8 cellular contexts compared by ENCODE assay signal in the genomic region with DNA sequence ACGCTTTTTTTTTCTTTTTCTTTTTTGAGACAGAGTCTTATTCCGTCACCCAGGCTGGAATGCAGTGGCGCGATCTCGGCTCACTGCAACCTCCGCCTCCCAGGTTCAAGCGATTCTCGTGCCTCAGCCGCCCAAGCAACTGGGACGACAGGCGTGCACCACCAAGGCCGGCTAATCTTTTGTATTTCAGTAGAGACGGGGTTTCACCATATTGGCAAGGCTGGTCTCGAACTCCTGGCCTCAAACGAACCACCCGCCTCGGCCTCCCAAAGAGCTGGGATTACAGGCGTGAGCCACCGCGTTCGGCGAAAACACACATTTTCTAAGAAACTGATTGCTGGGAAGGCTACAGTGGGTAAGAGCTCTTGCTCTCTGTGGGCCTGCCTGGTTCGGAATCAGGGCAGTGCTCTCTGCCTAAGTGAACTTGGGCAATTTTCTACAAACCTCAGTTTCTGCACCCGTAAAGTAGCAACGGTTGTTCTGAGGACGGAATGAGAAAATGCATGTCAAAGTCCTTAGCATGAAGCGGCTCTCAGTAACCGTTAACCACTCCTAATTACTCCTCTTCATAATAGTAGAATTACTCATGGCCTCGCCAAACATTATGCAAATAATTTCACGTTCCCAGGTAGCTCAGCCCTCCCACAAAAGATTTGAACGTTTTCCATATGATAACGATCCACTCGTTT. TPM values are rescaled to one million over a fixed set of nuclear protein-coding genes. Genes with fewer than 3 reads are reported as not detected.
DNase-seq lines count a peak whose midpoint lies in the region; ATAC-seq and TF ChIP-seq lines count a peak whose summit lies in the region.

No MANE protein-coding gene starts in this region.

- H3K27me3 ChIP-seq in OCI-LY3 (ENCODE audit: low read depth, low read length), result no peaks in the 10 kb centered on the region

- peaks cover 39% of the 10 kb centered on the region for H3K36me3 ChIP-seq in OCI-LY3 (replicated peaks; ENCODE audit: low read depth, low read length)

- H3K4me3 ChIP-seq in OCI-LY3 (ENCODE audit: low read length) (peak overlapping the region; percentile 79), retinal pigment epithelial cell (ENCODE audit: low read length) (peak overlapping the region; percentile 84)

- no peak for TF ChIP-seq CTCF in OCI-LY3 (IDR thresholded peaks at IDR 0.05; ENCODE audit: low read depth, low read length)
- no peak for TF ChIP-seq CTCF in retinal pigment epithelial cell (conservative IDR thresholded peaks at IDR 0.05; ENCODE audit: low read depth, low read length)

- H3K27ac ChIP-seq in OCI-LY3 (ENCODE audit: low read length), result peak overlapping the region; percentile 86

- H3K9ac ChIP-seq in OCI-LY3 (ENCODE audit: low read length), result peak overlapping the region; percentile 92

- ATAC-seq in activated CD4-positive, CD25-positive, alpha-beta regulatory T cell treated with anti-CD3 and anti-CD28 coated beads, Interleukin-2, amount 50 U/mL, for 24 hours, result peak; percentile 30 to 44
- peak; percentile 60 for ATAC-seq in esophagus mucosa
- ATAC-seq in HG03520 (IDR thresholded peaks at IDR 0.05; ENCODE audit: unreplicated experiment), result no peak
- ATAC-seq in HG03025 (IDR thresholded peaks at IDR 0.05; ENCODE audit: low FRiP score, unreplicated experiment), result no peak

- peaks cover 59% of the 10 kb centered on the region for H3K79me2 ChIP-seq in OCI-LY3 (ENCODE audit: low read length)

- H3K4me2 ChIP-seq in OCI-LY3 (ENCODE audit: low read length), result peak overlapping the region; percentile 75

- DNase-seq in activated CD4-positive, CD25-positive, alpha-beta regulatory T cell treated with anti-CD3 and anti-CD28 coated beads, Interleukin-2, amount 50 U/mL, for 72 hours, result no peak
- no peak for DNase-seq in retinal pigment epithelial cell (ENCODE audit: low read depth)
- DNase-seq in effector CD8-positive, alpha-beta T cell (lab: John Stamatoyannopoulos, UW), result no peak

- peaks cover 29% of the 10 kb centered on the region for H4K20me1 ChIP-seq in OCI-LY3 (ENCODE audit: insufficient read depth, low read length)

- H2AFZ ChIP-seq in OCI-LY3 (ENCODE audit: low read depth, low read length), result peak overlapping the region; percentile 41

- peaks cover 25% of the 10 kb centered on the region for H3K4me1 ChIP-seq in OCI-LY3 (ENCODE audit: low read length)

- H3K9me3 ChIP-seq in OCI-LY3 (ENCODE audit: insufficient read depth, low read length), result no peaks in the 10 kb centered on the region

RNA-seq across cellular contexts. Expression of a gene that starts 1.0 kb away (rescaled TPM):
- 11.6 TPM for total RNA-seq in esophagus mucosa

Comparison
In these comparisons a context has a peak if more than half of its experiments do, and no peak if none do; other contexts are left out.
1. ATAC-seq: peak in activated CD4-positive, CD25-positive, alpha-beta regulatory T cell treated with anti-CD3 and anti-CD28 coated beads, Interleukin-2, amount 50 U/mL, for 24 hours (2 of 2) and esophagus mucosa (single experiment); none in HG03520 (single experiment) and HG03025 (single experiment).